ENCODE assay signal across 26 cellular contexts in the genomic region with DNA sequence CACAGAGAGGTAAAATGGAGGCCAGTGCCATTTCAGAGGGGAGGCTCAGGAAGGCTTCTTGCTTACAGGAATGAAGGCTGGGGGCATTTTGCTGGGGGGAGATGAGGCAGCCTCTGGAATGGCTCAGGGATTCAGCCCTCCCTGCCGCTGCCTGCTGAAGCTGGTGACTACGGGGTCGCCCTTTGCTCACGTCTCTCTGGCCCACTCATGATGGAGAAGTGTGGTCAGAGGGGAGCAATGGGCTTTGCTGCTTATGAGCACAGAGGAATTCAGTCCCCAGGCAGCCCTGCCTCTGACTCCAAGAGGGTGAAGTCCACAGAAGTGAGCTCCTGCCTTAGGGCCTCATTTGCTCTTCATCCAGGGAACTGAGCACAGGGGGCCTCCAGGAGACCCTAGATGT.
"Had no signal": no experiment of that assay in that cellular context is flagged by ENCODE, and none has a peak within 500 bp of the region (broad histone marks: within the 10 kb centered on the region; RNA-seq: fewer than 3 reads in every experiment).

No MANE protein-coding gene starts in this region.

- H3K27ac ChIP-seq: left lung, lower lobe of right lung, pancreas, psoas muscle, right lobe of liver, skin epidermis, stomach, testis, thyroid gland, transverse colon, upper lobe of left lung, vagina had no signal

- H3K4me3 Mint-ChIP-seq: mesothelial cell of epicardium; naive B cell; natural killer cell treated with Interleukin-12 subunit alpha and Interleukin-12 subunit beta and Interleukin-15 and Interleukin-18, amount 100 ng/mL, for 72 hours; stimulated activated naive B cell treated with anti-CD40 and anti-IgM and Interleukin-4, amounts not matched to agents 10 μg/mL and 1 μg/mL and 100 μg/mL, for 72 hours had no signal

- H3K4me1 ChIP-seq: left lung, lower lobe of right lung, pancreas, psoas muscle, right lobe of liver, stomach, testis, thyroid gland, transverse colon, upper lobe of left lung had no signal

- H3K27ac Mint-ChIP-seq: mesothelial cell of epicardium; natural killer cell treated with Interleukin-12 subunit alpha and Interleukin-12 subunit beta and Interleukin-15 and Interleukin-18, amount 100 ng/mL, for 72 hours; stimulated activated naive B cell treated with anti-CD40 and anti-IgM and Interleukin-4, amounts not matched to agents 10 μg/mL and 1 μg/mL and 100 μg/mL, for 72 hours had no signal

- DNase-seq: hippocampal formation; kidney glomerular epithelial cell; left colon; left lung; lower lobe of right lung; mammary epithelial cell; mesenchymal stem cell; naive B cell; psoas muscle; right lobe of liver; stimulated activated CD4-positive, alpha-beta T cell treated with anti-CD3 and anti-CD28 coated beads, Interleukin-12 subunit alpha, Interleukin-12 subunit beta, amount 100 ng/mL, for 4 hours; stimulated activated CD4-positive, alpha-beta T cell treated with anti-CD3 and anti-CD28 coated beads, Interleukin-15, amount 100 ng/mL, for 24 hours; stimulated activated CD4-positive, alpha-beta T cell treated with anti-CD3 and anti-CD28 coated beads, Interleukin-2, amount 100 ng/mL, for 24 hours; stimulated activated CD4-positive, alpha-beta T cell treated with anti-CD3 and anti-CD28 coated beads, Interleukin-4, amount 100 ng/mL, for 1 hour; stimulated activated naive B cell treated with anti-CD40 and anti-IgM and Interleukin-4, amounts not matched to agents 10 μg/mL and 1 μg/mL and 100 μg/mL, for 72 hours; stimulated activated naive CD8-positive, alpha-beta T cell treated with anti-CD3 and anti-CD28 coated beads, Interleukin-15, Interleukin-2, amounts not matched to agents 100 U/mL and 50 U/mL, for 24 hours; stomach; testis; thyroid gland; transverse colon; upper lobe of left lung had no signal

- H3K9me3 Mint-ChIP-seq: mesothelial cell of epicardium; naive B cell; natural killer cell treated with Interleukin-12 subunit alpha and Interleukin-12 subunit beta and Interleukin-15 and Interleukin-18, amount 100 ng/mL, for 72 hours had no signal

- H3K27me3 ChIP-seq: left lung, pancreas, right lobe of liver, stomach, testis, thyroid gland, transverse colon, upper lobe of left lung, vagina had no signal

- H3K27me3 Mint-ChIP-seq: naive B cell; natural killer cell treated with Interleukin-12 subunit alpha and Interleukin-12 subunit beta and Interleukin-15 and Interleukin-18, amount 100 ng/mL, for 72 hours; stimulated activated naive B cell treated with anti-CD40 and anti-IgM and Interleukin-4, amounts not matched to agents 10 μg/mL and 1 μg/mL and 100 μg/mL, for 72 hours had no signal

- H3K9me3 ChIP-seq: left lung, lower lobe of right lung, pancreas, psoas muscle, right lobe of liver, stomach, testis, thyroid gland, transverse colon, upper lobe of left lung, vagina had no signal

- H3K4me3 ChIP-seq: left lung, lower lobe of right lung, pancreas, psoas muscle, right lobe of liver, skin epidermis, stomach, testis, thyroid gland, transverse colon, upper lobe of left lung, vagina had no signal

- ATAC-seq: left colon; left lung; lower lobe of right lung; natural killer cell treated with Interleukin-12 subunit alpha and Interleukin-12 subunit beta and Interleukin-15 and Interleukin-18, amount 100 ng/mL, for 72 hours; pancreas; psoas muscle; right lobe of liver; stimulated activated naive B cell treated with anti-CD40 and anti-IgM and Interleukin-4, amounts not matched to agents 10 μg/mL and 1 μg/mL and 100 μg/mL, for 72 hours; stimulated activated naive CD8-positive, alpha-beta T cell treated with anti-CD3 and anti-CD28 coated beads, Interleukin-15, Interleukin-2, amounts not matched to agents 100 U/mL and 50 U/mL, for 24 hours had no signal
